9 cellular contexts compared by ENCODE assay signal in genomic region chr2:197113221-197113831, GRCh38.
A peak's percentile ranks its signal among the peaks of the same experiment; 100 is the strongest.
DNase-seq lines count a peak whose midpoint lies in the region; ATAC-seq and TF ChIP-seq lines count a peak whose summit lies in the region.
"Had no signal": no experiment of that assay in that cellular context is flagged by ENCODE, and none has a peak within 500 bp of the region (broad histone marks: within the 10 kb centered on the region; RNA-seq: fewer than 3 reads in every experiment).

No MANE protein-coding gene starts in this region.

- peak overlapping the region; percentile 84 for H3K27ac Mint-ChIP-seq in CD8-positive, alpha-beta T cell

- no peak overlapping the region for H3K4me3 Mint-ChIP-seq in CD8-positive, alpha-beta T cell

- H3K9me3 ChIP-seq in CD8-positive, alpha-beta T cell (ENCODE audit: low read length): no peaks in the 10 kb centered on the region

- H3K36me3 ChIP-seq in CD8-positive, alpha-beta T cell (ENCODE audit: insufficient read depth, low read length): peaks cover 23% of the 10 kb centered on the region

- H3K27me3 Mint-ChIP-seq in CD8-positive, alpha-beta T cell (ENCODE audit: low read depth): no peaks in the 10 kb centered on the region

- peaks cover 14% of the 10 kb centered on the region for H3K4me1 ChIP-seq in CD8-positive, alpha-beta T cell (ENCODE audit: insufficient read depth, low read length)

- POLR2A ChIA-PET in CD8-positive, alpha-beta T cell (lab: Charles Lee): interaction anchor here (1.0 to 1.9 kb wide), 7 partner anchors 21 to 321 kb away, joined by 3 to 8 read pairs (median 4); partner anchors contain the start of genes ANKRD44 and SF3B1

- no peak overlapping the region for H3K27ac ChIP-seq in CD8-positive, alpha-beta T cell (ENCODE audit: low read depth, low read length)

- peaks cover 35% of the 10 kb centered on the region for H3K4me1 Mint-ChIP-seq in CD8-positive, alpha-beta T cell (ENCODE audit: low read depth)

- peak; percentile 75 for TF ChIP-seq CTCF in CD8-positive, alpha-beta T cell (IDR thresholded peaks at IDR 0.05)
- peak; percentile 53 for TF ChIP-seq CTCF in epithelial cell of esophagus (IDR thresholded peaks at IDR 0.05; ENCODE audit: insufficient read depth, low read depth, low read length, missing control alignments)

- intact Hi-C loops in CD8-positive, alpha-beta T cell (cut with DNase I, micrococcal nuclease): loop anchor here (1.0 to 5.0 kb wide), 5 partner anchors 55 to 664 kb away; partner anchors contain the start of gene HSPD1 (in 1 of the 2)

- no peak for DNase-seq in CD8-positive, alpha-beta T cell
- peak; percentile 21 for DNase-seq in HT1080 (ENCODE audit: low read depth)
- DNase-seq in epithelial cell of esophagus (ENCODE audit: low read depth): peak; percentile 48
- peak; percentile 77 for DNase-seq in pons (ENCODE audit: low spot score)
- no peak for DNase-seq in NK-92 (lab: John Stamatoyannopoulos, UW; ENCODE audit: unreplicated experiment)

- H3K4me3 ChIP-seq in CD8-positive, alpha-beta T cell (ENCODE audit: low read depth, low read length): no peak overlapping the region
- H3K4me3 ChIP-seq in epithelial cell of esophagus (ENCODE audit: low read length): no peak overlapping the region
- H3K4me3 ChIP-seq: skin epidermis had no signal

- H3K27me3 ChIP-seq in CD8-positive, alpha-beta T cell (ENCODE audit: insufficient read depth, low read length): no peaks in the 10 kb centered on the region

- peaks cover 56% of the 10 kb centered on the region for H3K36me3 Mint-ChIP-seq in CD8-positive, alpha-beta T cell

- H3K9me3 Mint-ChIP-seq in CD8-positive, alpha-beta T cell: no peaks in the 10 kb centered on the region

- peak; percentile 52 for ATAC-seq in CD8-positive, alpha-beta T cell
- peak; percentile 55 for ATAC-seq in GM18508 (IDR thresholded peaks at IDR 0.05; ENCODE audit: insufficient read depth, unreplicated experiment)
- peak; percentile 69; the same call in 2 of the 3 replicates for ATAC-seq in SK-N-SH treated with all-trans-retinoic acid at 6 μM for 48 hours
- ATAC-seq in GM21381 (IDR thresholded peaks at IDR 0.05; ENCODE audit: unreplicated experiment): no peak

- CTCF ChIA-PET in CD8-positive, alpha-beta T cell (lab: Charles Lee): interaction anchor here (0.6 to 3.9 kb wide), 79 partner anchors 9 to 462 kb away, joined by 3 to 42 read pairs (median 5); partner anchors contain the start of gene ANKRD44

TF ChIP-seq in SK-N-SH treated with all-trans-retinoic acid at 6 μM for 48 hours, 23 proteins besides CTCF, POLR2A, EP300 and RAD21:
- TF ChIP-seq OSR1 (CRISPR knock-in tag; IDR thresholded peaks at IDR 0.05) (no peak), PATZ1 (CRISPR knock-in tag; IDR thresholded peaks at IDR 0.05; ENCODE audit: borderline replicate concordance) (no peak), ZNF70 (CRISPR knock-in tag; IDR thresholded peaks at IDR 0.05) (no peak), GLIS3 (CRISPR knock-in tag; IDR thresholded peaks at IDR 0.05) (no peak), ESRRG (CRISPR knock-in tag; IDR thresholded peaks at IDR 0.05) (no peak), CSDC2 (CRISPR knock-in tag; IDR thresholded peaks at IDR 0.05) (no peak), SNAI2 (CRISPR knock-in tag; IDR thresholded peaks at IDR 0.05) (no peak), ZC3H10 (CRISPR knock-in tag; IDR thresholded peaks at IDR 0.05) (no peak), ARNTL (CRISPR knock-in tag; IDR thresholded peaks at IDR 0.05; ENCODE audit: borderline replicate concordance, low read depth) (no peak), PPARA (CRISPR knock-in tag; IDR thresholded peaks at IDR 0.05; ENCODE audit: borderline replicate concordance) (no peak), ZNF565 (CRISPR knock-in tag; conservative IDR thresholded peaks at IDR 0.05; ENCODE audit: low read depth) (no peak)
- TF ChIP-seq, protein P1, sequence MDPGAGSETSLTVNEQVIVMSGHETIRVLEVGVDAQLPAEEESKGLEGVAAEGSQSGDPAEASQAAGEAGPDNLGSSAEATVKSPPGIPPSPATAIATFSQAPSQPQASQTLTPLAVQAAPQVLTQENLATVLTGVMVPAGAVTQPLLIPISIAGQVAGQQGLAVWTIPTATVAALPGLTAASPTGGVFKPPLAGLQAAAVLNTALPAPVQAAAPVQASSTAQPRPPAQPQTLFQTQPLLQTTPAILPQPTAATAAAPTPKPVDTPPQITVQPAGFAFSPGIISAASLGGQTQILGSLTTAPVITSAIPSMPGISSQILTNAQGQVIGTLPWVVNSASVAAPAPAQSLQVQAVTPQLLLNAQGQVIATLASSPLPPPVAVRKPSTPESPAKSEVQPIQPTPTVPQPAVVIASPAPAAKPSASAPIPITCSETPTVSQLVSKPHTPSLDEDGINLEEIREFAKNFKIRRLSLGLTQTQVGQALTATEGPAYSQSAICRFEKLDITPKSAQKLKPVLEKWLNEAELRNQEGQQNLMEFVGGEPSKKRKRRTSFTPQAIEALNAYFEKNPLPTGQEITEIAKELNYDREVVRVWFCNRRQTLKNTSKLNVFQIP (CRISPR knock-in tag; IDR thresholded peaks at IDR 0.05; ENCODE audit: borderline replicate concordance, low read depth): no peak
- TF ChIP-seq, protein P2, sequence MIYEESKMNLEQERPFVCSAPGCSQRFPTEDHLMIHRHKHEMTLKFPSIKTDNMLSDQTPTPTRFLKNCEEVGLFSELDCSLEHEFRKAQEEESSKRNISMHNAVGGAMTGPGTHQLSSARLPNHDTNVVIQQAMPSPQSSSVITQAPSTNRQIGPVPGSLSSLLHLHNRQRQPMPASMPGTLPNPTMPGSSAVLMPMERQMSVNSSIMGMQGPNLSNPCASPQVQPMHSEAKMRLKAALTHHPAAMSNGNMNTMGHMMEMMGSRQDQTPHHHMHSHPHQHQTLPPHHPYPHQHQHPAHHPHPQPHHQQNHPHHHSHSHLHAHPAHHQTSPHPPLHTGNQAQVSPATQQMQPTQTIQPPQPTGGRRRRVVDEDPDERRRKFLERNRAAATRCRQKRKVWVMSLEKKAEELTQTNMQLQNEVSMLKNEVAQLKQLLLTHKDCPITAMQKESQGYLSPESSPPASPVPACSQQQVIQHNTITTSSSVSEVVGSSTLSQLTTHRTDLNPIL (CRISPR knock-in tag; IDR thresholded peaks at IDR 0.05; ENCODE audit: low read depth): no peak
TF ChIP-seq in SK-N-SH treated with all-trans-retinoic acid at 6 μM for 48 hours: peak in this region for 0.

Comparison
In these comparisons a context has a peak if more than half of its experiments do, and no peak if none do; other contexts are left out.
1. DNase-seq: peak in HT1080 (single experiment), epithelial cell of esophagus (single experiment) and pons (single experiment); none in CD8-positive, alpha-beta T cell (0 of 7) and NK-92 (single experiment).